8 cellular contexts compared by ENCODE assay signal in genomic region chr1:156336242-156336641, GRCh38. TPM values are rescaled to one million over a fixed set of nuclear protein-coding genes. Genes with fewer than 3 reads are reported as not detected.
DNase-seq lines count a peak whose midpoint lies in the region; ATAC-seq and TF ChIP-seq lines count a peak whose summit lies in the region.

No MANE protein-coding gene starts in this region.

- H3K4me1 ChIP-seq in mesenchymal stem cell (ENCODE audit: control insufficient read depth, insufficient read depth, low read depth, low read length): peaks cover 2% of the 10 kb centered on the region
- peaks cover 8% of the 10 kb centered on the region for H3K4me1 ChIP-seq in colonic mucosa

- H3K9me3 Mint-ChIP-seq in activated naive CD8-positive, alpha-beta T cell treated with anti-CD3 and anti-CD28 coated beads, Interleukin-2, amount 10 ng/mL, durations not matched to agents 7 days and 5 days: no peaks in the 10 kb centered on the region

- no peak overlapping the region for H4K91ac ChIP-seq in mesenchymal stem cell (ENCODE audit: low read length)

- peak overlapping the region; percentile 98 for H3K4me3 Mint-ChIP-seq in activated naive CD8-positive, alpha-beta T cell treated with anti-CD3 and anti-CD28 coated beads, Interleukin-2, amount 10 ng/mL, durations not matched to agents 7 days and 5 days

- H3K4ac ChIP-seq in mesenchymal stem cell (ENCODE audit: low read depth in 1 of 2, low read length in 2 of 2): no peak overlapping the region

- H3K4me3 ChIP-seq in mesenchymal stem cell (ENCODE audit: insufficient read depth in 1 of 2, low read depth in 1 of 2, low read length in 2 of 2) (peak overlapping the region in 1 of 2 experiments; percentile 83), colonic mucosa (no peak overlapping the region)

- no peak for ATAC-seq in activated naive CD8-positive, alpha-beta T cell treated with anti-CD3 and anti-CD28 coated beads, Interleukin-2, amount 10 ng/mL, durations not matched to agents 7 days and 5 days (ENCODE audit: low read depth)

- H3K27me3 Mint-ChIP-seq in activated naive CD8-positive, alpha-beta T cell treated with anti-CD3 and anti-CD28 coated beads, Interleukin-2, amount 10 ng/mL, durations not matched to agents 7 days and 5 days: no peaks in the 10 kb centered on the region

- no peak overlapping the region for H2BK12ac ChIP-seq in mesenchymal stem cell (ENCODE audit: low read length in 2 of 2)

- no peak overlapping the region for H3K18ac ChIP-seq in mesenchymal stem cell (ENCODE audit: low read depth in 1 of 2, low read length in 2 of 2)

- DNase-seq in CMK (ENCODE audit: low read depth) (peak; percentile 22), HuH-7 (ENCODE audit: low spot score) (peak; percentile 25), mesenchymal stem cell (no peak), colonic mucosa (no peak), NCI-H510A treated with DMSO at 0.1 percent for 48 hours (lab: John Stamatoyannopoulos, UW) (no peak), RWPE1 (ENCODE audit: low spot score) (no peak), A172 (ENCODE audit: low spot score) (no peak)
- no peak for DNase-seq in activated naive CD8-positive, alpha-beta T cell treated with anti-CD3 and anti-CD28 coated beads, Interleukin-2, amount 10 ng/mL, durations not matched to agents 7 days and 5 days

- H3K23ac ChIP-seq in mesenchymal stem cell (ENCODE audit: low read length in 2 of 2): no peak overlapping the region

- H3K79me1 ChIP-seq in mesenchymal stem cell (replicated peaks; ENCODE audit: low read length, poor library complexity, severe bottlenecking): peaks cover 2% of the 10 kb centered on the region

- H3K27me3 ChIP-seq in mesenchymal stem cell (ENCODE audit: control insufficient read depth in 1 of 2, insufficient read depth in 1 of 2, low read length in 2 of 2) (no peaks in the 10 kb centered on the region), colonic mucosa (no peaks in the 10 kb centered on the region)

- H3K27ac Mint-ChIP-seq in activated naive CD8-positive, alpha-beta T cell treated with anti-CD3 and anti-CD28 coated beads, Interleukin-2, amount 10 ng/mL, durations not matched to agents 7 days and 5 days: peak overlapping the region; percentile 60

- H2BK15ac ChIP-seq in mesenchymal stem cell (ENCODE audit: low read depth, poor library complexity, severe bottlenecking): no peak overlapping the region

- H4K8ac ChIP-seq in mesenchymal stem cell (ENCODE audit: low read length): no peak overlapping the region

- no peak overlapping the region for H2AK5ac ChIP-seq in mesenchymal stem cell (ENCODE audit: low read length, severe bottlenecking)

- peaks cover 17 to 44% of the 10 kb centered on the region in 2 experiments for H3K36me3 ChIP-seq in mesenchymal stem cell (ENCODE audit: control insufficient read depth in 1 of 2, insufficient read depth in 2 of 2, low read depth in 1 of 2, low read length in 2 of 2)
- H3K36me3 ChIP-seq in colonic mucosa: peaks cover 12% of the 10 kb centered on the region

- POLR2A ChIA-PET in activated naive CD8-positive, alpha-beta T cell treated with anti-CD3 and anti-CD28 coated beads, Interleukin-2, amount 10 ng/mL, durations not matched to agents 7 days and 5 days (lab: Charles Lee): no interaction called here
- POLR2A ChIA-PET in RWPE1 (lab: Yijun Ruan, JAX; ENCODE audit: low non-redundant PET): no interaction called here

- intact Hi-C loops in colonic mucosa (cut with DNase I): no loop called here

- H3K27ac ChIP-seq in mesenchymal stem cell (ENCODE audit: low read length, poor library complexity, severe bottlenecking) (no peak overlapping the region), colonic mucosa (no peak overlapping the region), RWPE1 (no peak overlapping the region)

- H2BK120ac ChIP-seq in mesenchymal stem cell (ENCODE audit: low read depth, low read length): no peak overlapping the region

- H3K36me3 Mint-ChIP-seq in activated naive CD8-positive, alpha-beta T cell treated with anti-CD3 and anti-CD28 coated beads, Interleukin-2, amount 10 ng/mL, durations not matched to agents 7 days and 5 days: peaks cover 17% of the 10 kb centered on the region

- CTCF ChIA-PET in RWPE1 (lab: Yijun Ruan, JAX): no interaction called here

- no peak overlapping the region for H3K14ac ChIP-seq in mesenchymal stem cell (ENCODE audit: low read length in 2 of 2)

- H3K9me3 ChIP-seq in mesenchymal stem cell (ENCODE audit: control insufficient read depth, low read length) (no peaks in the 10 kb centered on the region), colonic mucosa (no peaks in the 10 kb centered on the region)

- H2BK5ac ChIP-seq in mesenchymal stem cell (ENCODE audit: low read depth, low read length, poor library complexity, severe bottlenecking): no peak overlapping the region

- peak overlapping the region; percentile 93 for H3K9ac ChIP-seq in mesenchymal stem cell (ENCODE audit: low read length)
- H3K9ac ChIP-seq in colonic mucosa (ENCODE audit: low read depth in 2 of 2, low read length in 2 of 2): no peak overlapping the region

- WGBS in mesenchymal stem cell: 82% methylated on average over 4 of the region's 4 CpGs

- H3K4me1 Mint-ChIP-seq in activated naive CD8-positive, alpha-beta T cell treated with anti-CD3 and anti-CD28 coated beads, Interleukin-2, amount 10 ng/mL, durations not matched to agents 7 days and 5 days: peaks cover 29% of the 10 kb centered on the region

- no peak overlapping the region for H2AFZ ChIP-seq in mesenchymal stem cell (ENCODE audit: low read depth, low read length)

- peak overlapping the region; percentile 47 for H3K4me2 ChIP-seq in mesenchymal stem cell (ENCODE audit: low read length, poor library complexity, severe bottlenecking)

- TF ChIP-seq CTCF in colonic mucosa (IDR thresholded peaks at IDR 0.05) (no peak), RWPE1 (conservative IDR thresholded peaks at IDR 0.05; ENCODE audit: low read depth) (no peak)

RNA-seq across cellular contexts. Expression of gene CCT3, which starts 1.9 kb away (rescaled TPM):
- total RNA-seq in activated naive CD8-positive, alpha-beta T cell treated with anti-CD3 and anti-CD28 coated beads, Interleukin-2, amount 10 ng/mL, durations not matched to agents 7 days and 5 days: 100 to 1,000 TPM; 163 to 165 TPM
- 157 TPM for polyA plus RNA-seq in mesenchymal stem cell (2013, experiment 1 of 2)
- 151 TPM for polyA plus RNA-seq in mesenchymal stem cell (2013, experiment 2 of 2)
- total RNA-seq in colonic mucosa: 100 to 1,000 TPM; 125 to 294 TPM
- 1,101 and 1,191 TPM in 2 replicates for total RNA-seq in A172 (2014; rRNA removed; shearing (Covaris generic))

RNA-seq across cellular contexts. Expression of gene TSACC, which starts 2.1 kb away (rescaled TPM):
- total RNA-seq in activated naive CD8-positive, alpha-beta T cell treated with anti-CD3 and anti-CD28 coated beads, Interleukin-2, amount 10 ng/mL, durations not matched to agents 7 days and 5 days: not detected
- 0.51 TPM for polyA plus RNA-seq in mesenchymal stem cell (2013, experiment 1 of 2)
- 0.38 TPM for polyA plus RNA-seq in mesenchymal stem cell (2013, experiment 2 of 2)
- not detected for total RNA-seq in colonic mucosa
- total RNA-seq in A172 (2014; rRNA removed; shearing (Covaris generic)): 3.5 and 9.4 TPM in 2 replicates

RNA-seq across cellular contexts. Expression of gene RHBG, which starts 32.8 kb away (rescaled TPM):
- not detected for total RNA-seq in activated naive CD8-positive, alpha-beta T cell treated with anti-CD3 and anti-CD28 coated beads, Interleukin-2, amount 10 ng/mL, durations not matched to agents 7 days and 5 days
- 0.06 TPM for polyA plus RNA-seq in mesenchymal stem cell (2013, experiment 1 of 2)
- 0.10 TPM for polyA plus RNA-seq in mesenchymal stem cell (2013, experiment 2 of 2)
- under 1 TPM in 1 of 2 donors, not detected in 1; 0.12 TPM for total RNA-seq in colonic mucosa
- total RNA-seq in A172 (2014; rRNA removed; shearing (Covaris generic)): not detected in 2 replicates

RNA-seq across cellular contexts. Expression of gene VHLL, which starts 37.1 kb away (rescaled TPM):
- not detected for total RNA-seq in activated naive CD8-positive, alpha-beta T cell treated with anti-CD3 and anti-CD28 coated beads, Interleukin-2, amount 10 ng/mL, durations not matched to agents 7 days and 5 days
- not detected for polyA plus RNA-seq in mesenchymal stem cell (2013, experiment 1 of 2)
- polyA plus RNA-seq in mesenchymal stem cell (2013, experiment 2 of 2): not detected
- not detected for total RNA-seq in colonic mucosa
- total RNA-seq in A172 (2014; rRNA removed; shearing (Covaris generic)): not detected in 2 replicates

RNA-seq across cellular contexts. Expression of gene GLMP, which starts 40.8 kb away (rescaled TPM):
- 10 to 100 TPM; 27.5 to 27.8 TPM for total RNA-seq in activated naive CD8-positive, alpha-beta T cell treated with anti-CD3 and anti-CD28 coated beads, Interleukin-2, amount 10 ng/mL, durations not matched to agents 7 days and 5 days
- polyA plus RNA-seq in mesenchymal stem cell (2013, experiment 1 of 2): 160 TPM
- 165 TPM for polyA plus RNA-seq in mesenchymal stem cell (2013, experiment 2 of 2)
- 10 to 100 TPM; 31.8 to 46.2 TPM for total RNA-seq in colonic mucosa
- 133 and 135 TPM in 2 replicates for total RNA-seq in A172 (2014; rRNA removed; shearing (Covaris generic))

Comparison
In these comparisons a context has a peak if more than half of its experiments do, and no peak if none do; other contexts are left out.
1. DNase-seq: peak in CMK (single experiment) and HuH-7 (single experiment); none in activated naive CD8-positive, alpha-beta T cell treated with anti-CD3 and anti-CD28 coated beads, Interleukin-2, amount 10 ng/mL, durations not matched to agents 7 days and 5 days (single experiment), mesenchymal stem cell (single experiment), colonic mucosa (single experiment), NCI-H510A treated with DMSO at 0.1 percent for 48 hours (single experiment), RWPE1 (single experiment) and A172 (single experiment).